ENCODE assay signal across 17 cellular contexts in genomic region chr5:159894149-159894720, GRCh38. TPM values are rescaled to one million over a fixed set of nuclear protein-coding genes. Genes with fewer than 3 reads are reported as not detected.
DNase-seq lines count a peak whose midpoint lies in the region; ATAC-seq and TF ChIP-seq lines count a peak whose summit lies in the region.
"Had no signal": no experiment of that assay in that cellular context is flagged by ENCODE, and none has a peak within 500 bp of the region (broad histone marks: within the 10 kb centered on the region; RNA-seq: fewer than 3 reads in every experiment).

No MANE protein-coding gene starts in this region.

- no peaks in the 10 kb centered on the region for H3K4me1 ChIP-seq in spleen
- H3K4me1 ChIP-seq: Caco-2, HAP-1 had no signal

- peak overlapping the region in 6 of 8 donors; percentile 2 to 59 (median 50) for H3K27ac ChIP-seq in spleen
- H3K27ac ChIP-seq: PC-9 had no signal

- ATAC-seq in GM18519 (IDR thresholded peaks at IDR 0.05; ENCODE audit: low FRiP score, unreplicated experiment) (no peak), esophagus mucosa (no peak), HG03439 (IDR thresholded peaks at IDR 0.05; ENCODE audit: unreplicated experiment) (no peak)

- H3K36me3 ChIP-seq in spleen = no peaks in the 10 kb centered on the region
- H3K36me3 ChIP-seq: HAP-1 had no signal

- DNase-seq in EH (ENCODE audit: low read depth) (peak; percentile 82), dedifferentiated amniotic fluid mesenchymal stem cell (ENCODE audit: extremely low spot score) (peak; percentile 33), hepatic stellate cell (ENCODE audit: low spot score) (peak; percentile 44), spleen (no peak)
- DNase-seq: Caco-2; CD4-positive, CD25-positive, alpha-beta regulatory T cell; DMS153; KBM-7; NCI-H1436 treated with DMSO at 0.1 percent for 48 hours; NCI-H2081; NCI-H510A treated with DMSO at 0.1 percent for 48 hours; PC-9 had no signal

- peaks cover 0 to 9% (median 0%) of the 10 kb centered on the region in 7 donors for H3K27me3 ChIP-seq in spleen (replicated peaks in 1 of 7)

- intact Hi-C loops in spleen (cut with DNase I; ENCODE audit: low total_unique reads) = no loop called here

- H3K4me3 ChIP-seq in spleen = no peak overlapping the region
- H3K4me3 ChIP-seq: HAP-1, PC-9 had no signal

- H3K9me3 ChIP-seq in spleen = no peaks in the 10 kb centered on the region
- H3K9me3 ChIP-seq: Caco-2, HAP-1 had no signal

- TF ChIP-seq POLR2A in spleen (IDR thresholded peaks at IDR 0.05) = no peak

- no peak for TF ChIP-seq CTCF in spleen (IDR thresholded peaks at IDR 0.05 in 8 of 11, conservative IDR thresholded peaks at IDR 0.05 in 3 of 11)

- 66 to 81% (median 75%) methylated on average over 7 of the region's 7 CpGs for WGBS in spleen, 5 donors

RNA-seq across cellular contexts. Expression of gene ADRA1B, which starts 22.0 kb away (rescaled TPM):
- 10 to 100 TPM in 5 of 7 donors, 1 to 10 TPM in 2; 6.9 to 39.6 (median 13.8) TPM for total RNA-seq in spleen
- polyA plus RNA-seq in spleen = 1 to 10 TPM in 2 of 3 donors, under 1 TPM in 1; 0.65 to 4.3 (median 1.3) TPM
- total RNA-seq in esophagus mucosa = not detected
- total RNA-seq: Caco-2; CD4-positive, CD25-positive, alpha-beta regulatory T cell; SK-MEL-5 had no signal
- polyA plus RNA-seq: CD4-positive, CD25-positive, alpha-beta regulatory T cell had no signal
